8 cellular contexts compared by ENCODE assay signal in the genomic region with DNA sequence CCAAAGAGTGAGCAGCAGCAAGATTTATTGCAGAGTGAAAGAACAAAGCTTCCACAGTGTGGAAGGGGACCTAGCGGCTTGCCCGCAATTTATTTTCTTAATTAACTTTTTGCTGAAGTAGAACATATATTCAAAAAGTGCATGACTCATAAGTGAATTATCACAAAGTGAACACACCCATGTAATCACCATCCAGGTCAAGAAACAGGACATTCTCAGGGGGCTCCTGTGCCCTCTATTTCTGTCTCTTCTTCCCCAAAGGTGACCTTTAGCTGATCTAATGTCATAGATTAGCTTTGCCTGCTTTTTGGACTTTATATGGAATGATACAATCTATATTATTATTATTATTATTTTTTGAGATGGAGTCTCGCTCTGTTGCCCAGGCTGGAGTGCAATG.
"Had no signal": no experiment of that assay in that cellular context is flagged by ENCODE, and none has a peak within 500 bp of the region (broad histone marks: within the 10 kb centered on the region; RNA-seq: fewer than 3 reads in every experiment).

No MANE protein-coding gene starts in this region.

- H3K4me1 ChIP-seq: HAP-1 had no signal

- H3K9me3 ChIP-seq: HAP-1 had no signal

- H3K4me3 ChIP-seq: HAP-1 had no signal

- ATAC-seq: HCT116 had no signal

- FAIRE-seq: HTR-8/SVneo had no signal

- DNase-seq: GOT3, H7, HFFc6, IMR-90, KBM-7 had no signal
